ENCODE assay signal across 31 cellular contexts in the genomic region with DNA sequence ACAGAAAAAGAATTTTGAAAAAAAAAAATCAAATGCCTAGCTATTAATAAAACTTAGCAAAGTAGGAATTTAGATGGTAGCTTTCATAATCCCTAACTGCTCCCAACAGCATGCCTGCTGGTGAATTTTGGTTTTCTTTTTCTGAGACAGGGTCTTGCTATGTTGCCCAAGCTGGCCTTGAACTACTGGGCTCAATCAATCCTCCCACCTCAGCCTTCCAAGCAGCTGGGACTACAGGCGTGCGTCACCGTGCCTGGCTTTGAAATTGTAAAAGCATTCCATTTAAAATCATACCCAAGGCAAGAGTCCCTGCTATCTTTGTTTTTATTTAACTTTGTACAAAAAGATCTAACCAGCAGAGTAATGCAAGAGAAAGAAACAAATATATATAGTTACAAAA.
"Had no signal": no experiment of that assay in that cellular context is flagged by ENCODE, and none has a peak within 500 bp of the region (broad histone marks: within the 10 kb centered on the region; RNA-seq: fewer than 3 reads in every experiment).

No MANE protein-coding gene starts in this region.

- H3K27me3 ChIP-seq: neutrophil, spleen, suprapubic skin, thyroid gland, tibial nerve, upper lobe of left lung, vagina had no signal

- DNase-seq: naive B cell; naive thymus-derived CD8-positive, alpha-beta T cell; nephron progenitor cell; nucleus accumbens; psoas muscle; right cardiac atrium; spleen; stimulated activated CD4-positive, alpha-beta T cell treated with anti-CD3 and anti-CD28 coated beads, Interleukin-12 subunit alpha, Interleukin-12 subunit beta, amount 100 ng/mL, for 4 hours; stimulated activated CD4-positive, alpha-beta T cell treated with anti-CD3 and anti-CD28 coated beads, Interleukin-1b, Interleukin-23, amount 100 ng/mL, for 48 hours; stimulated activated CD4-positive, alpha-beta T cell treated with anti-CD3 and anti-CD28 coated beads, Interleukin-4, amount 100 ng/mL, for 1 hour; stimulated activated CD4-positive, alpha-beta T cell treated with anti-CD3 and anti-CD28 coated beads, Interleukin-4, amount 100 ng/mL, for 4 hours; stimulated activated CD8-positive, alpha-beta memory T cell treated with anti-CD3 and anti-CD28 coated beads, Interleukin-4, amount 100 ng/mL, for 48 hours; stimulated activated naive CD4-positive, alpha-beta T cell; stimulated activated naive CD8-positive, alpha-beta T cell treated with anti-CD3 and anti-CD28 coated beads, Interleukin-15, amount 100 ng/mL, for 72 hours; stimulated activated naive CD8-positive, alpha-beta T cell treated with anti-CD3 and anti-CD28 coated beads, Interleukin-15, Interleukin-2, amounts not matched to agents 100 U/mL and 50 U/mL, for 24 hours; substantia nigra; thyroid gland; trophoblast cell; upper lobe of left lung had no signal

- H3K4me1 Mint-ChIP-seq: naive B cell; nephron progenitor cell; stimulated activated memory B cell treated with anti-CD40 and anti-IgM and Interleukin-4, amounts not matched to agents 10 μg/mL and 1 μg/mL and 100 μg/mL, for 72 hours; stimulated activated naive CD8-positive, alpha-beta T cell treated with anti-CD3 and anti-CD28 coated beads, Interleukin-15, amount 100 ng/mL, for 72 hours had no signal

- H3K27me3 Mint-ChIP-seq: naive B cell; naive thymus-derived CD8-positive, alpha-beta T cell; natural killer cell treated with Interleukin-12 subunit alpha and Interleukin-12 subunit beta and Interleukin-15 and Interleukin-18, amount 100 ng/mL, for 72 hours; progenitor cell of endocrine pancreas; stimulated activated memory B cell treated with anti-CD40 and anti-IgM and Interleukin-4, amounts not matched to agents 10 μg/mL and 1 μg/mL and 100 μg/mL, for 72 hours; stimulated activated naive CD8-positive, alpha-beta T cell treated with anti-CD3 and anti-CD28 coated beads, Interleukin-15, amount 100 ng/mL, for 72 hours had no signal

- H3K9me3 ChIP-seq: neutrophil, psoas muscle, spleen, suprapubic skin, thoracic aorta, thyroid gland, tibial nerve, upper lobe of left lung, vagina had no signal

- H3K9me3 Mint-ChIP-seq: naive B cell; naive thymus-derived CD8-positive, alpha-beta T cell; natural killer cell treated with Interleukin-12 subunit alpha and Interleukin-12 subunit beta and Interleukin-15 and Interleukin-18, amount 100 ng/mL, for 72 hours; nephron progenitor cell; neural crest cell; stimulated activated memory B cell treated with anti-CD40 and anti-IgM and Interleukin-4, amounts not matched to agents 10 μg/mL and 1 μg/mL and 100 μg/mL, for 72 hours; stimulated activated naive CD8-positive, alpha-beta T cell treated with anti-CD3 and anti-CD28 coated beads, Interleukin-15, amount 100 ng/mL, for 72 hours had no signal

- H3K27ac Mint-ChIP-seq: natural killer cell treated with Interleukin-12 subunit alpha and Interleukin-12 subunit beta and Interleukin-15 and Interleukin-18, amount 100 ng/mL, for 72 hours; progenitor cell of endocrine pancreas; stimulated activated memory B cell treated with anti-CD40 and anti-IgM and Interleukin-4, amounts not matched to agents 10 μg/mL and 1 μg/mL and 100 μg/mL, for 72 hours had no signal

- H3K27ac ChIP-seq: neutrophil, parathyroid adenoma, psoas muscle, skin epidermis, spleen, suprapubic skin, thoracic aorta, thyroid gland, tibial nerve, upper lobe of left lung, vagina had no signal

- H3K4me3 Mint-ChIP-seq: naive B cell; naive thymus-derived CD8-positive, alpha-beta T cell; natural killer cell treated with Interleukin-12 subunit alpha and Interleukin-12 subunit beta and Interleukin-15 and Interleukin-18, amount 100 ng/mL, for 72 hours; nephron progenitor cell; neural crest cell; stimulated activated memory B cell treated with anti-CD40 and anti-IgM and Interleukin-4, amounts not matched to agents 10 μg/mL and 1 μg/mL and 100 μg/mL, for 72 hours; stimulated activated naive CD8-positive, alpha-beta T cell treated with anti-CD3 and anti-CD28 coated beads, Interleukin-15, amount 100 ng/mL, for 72 hours had no signal

- H3K4me1 ChIP-seq: parathyroid adenoma, psoas muscle, spleen, suprapubic skin, thyroid gland, tibial nerve, upper lobe of left lung, vagina had no signal

- H3K4me3 ChIP-seq: psoas muscle, skin epidermis, smooth muscle cell, spleen, suprapubic skin, thoracic aorta, thyroid gland, tibial nerve, upper lobe of left lung, vagina had no signal
